ENCODE assay signal across 32 cellular contexts in genomic region chr21:17752171-17752570, GRCh38.
"Had no signal": no experiment of that assay in that cellular context is flagged by ENCODE, and none has a peak within 500 bp of the region (broad histone marks: within the 10 kb centered on the region; RNA-seq: fewer than 3 reads in every experiment).

No MANE protein-coding gene starts in this region.

- H3K27me3 ChIP-seq: adrenal gland, body of pancreas, brain microvascular endothelial cell, breast epithelium had no signal

- H3K4me1 ChIP-seq: adrenal gland, body of pancreas, breast epithelium had no signal

- H3K36me3 ChIP-seq: adrenal gland, brain microvascular endothelial cell, breast epithelium had no signal

- H3K9me3 ChIP-seq: adrenal gland, body of pancreas, breast epithelium had no signal

- H3K4me3 ChIP-seq: adrenal gland, body of pancreas, breast epithelium had no signal

- H3K27ac ChIP-seq: adrenal gland, body of pancreas, brain microvascular endothelial cell, VCaP had no signal

- ATAC-seq: activated CD8-positive, alpha-beta T cell treated with anti-CD3 and anti-CD28 coated beads for 36 hours; activated naive CD4-positive, alpha-beta T cell treated with anti-CD3 and anti-CD28 coated beads, Interleukin-2, amount 50 U/mL, for 72 hours; activated T-cell treated with anti-CD3 and anti-CD28 coated beads, Interleukin-2, amount 50 U/mL, for 4 hours; activated T-cell treated with anti-CD3 and anti-CD28 coated beads, Interleukin-2, amount 50 U/mL, for 72 hours; activated T-helper 17 cell treated with anti-CD3 and anti-CD28 coated beads, Interleukin-2, amount 50 U/mL, for 72 hours; body of pancreas had no signal

- DNase-seq: activated B cell treated with CpG ODN at 0.5 μM for 24 hours; activated CD4-positive, alpha-beta memory T cell treated with anti-CD3 and anti-CD28 coated beads for 36 hours; activated CD4-positive, alpha-beta T cell treated with anti-CD3 and anti-CD28 coated beads for 4 hours; activated CD4-positive, alpha-beta T cell treated with anti-CD3 and anti-CD28 coated beads, Interleukin-2, amount 10 ng/mL, durations not matched to agents 24 days and 14 days; activated CD4-positive, alpha-beta T cell treated with anti-CD3 and anti-CD28 coated beads, Interleukin-2, amount 50 U/mL, for 1 hour; activated CD4-positive, alpha-beta T cell treated with anti-CD3 and anti-CD28 coated beads, Interleukin-2, amount 50 U/mL, for 4 hours; activated CD4-positive, CD25-positive, alpha-beta regulatory T cell treated with anti-CD3 and anti-CD28 coated beads, Interleukin-2, amount 50 U/mL, for 72 hours; activated CD8-positive, alpha-beta memory T cell treated with anti-CD3 and anti-CD28 coated beads, Interleukin-2, amount 50 U/mL, for 4 hours; activated CD8-positive, alpha-beta T cell treated with anti-CD3 and anti-CD28 coated beads for 36 hours; activated effector memory CD4-positive, alpha-beta T cell treated with anti-CD3 and anti-CD28 coated beads, Interleukin-2, amount 50 U/mL, for 16 hours; activated gamma-delta T cell treated with Interleukin-2 at 50 U/mL for 16 hours; activated naive CD4-positive, alpha-beta T cell; activated naive CD4-positive, alpha-beta T cell treated with anti-CD3 and anti-CD28 coated beads for 36 hours; activated naive CD4-positive, alpha-beta T cell treated with anti-CD3 and anti-CD28 coated beads, Interleukin-2, amount 50 U/mL, for 16 hours; activated naive CD8-positive, alpha-beta T cell treated with anti-CD3 and anti-CD28 coated beads for 36 hours; activated T-cell treated with anti-CD3 and anti-CD28 coated beads for 4 hours; activated T-cell treated with anti-CD3 and anti-CD28 coated beads, Interleukin-2, amount 50 U/mL, for 1 hour; activated T-cell treated with anti-CD3 and anti-CD28 coated beads, Interleukin-2, amount 50 U/mL, for 4 hours; activated T-cell treated with anti-CD3 and anti-CD28 coated beads, Interleukin-2, amount 50 U/mL, for 72 hours; adrenal gland; amniotic stem cell; aorta; body of pancreas; brain microvascular endothelial cell; central memory CD4-positive, alpha-beta T cell; T-helper 1 cell; T-helper 2 cell; T-helper 9 cell had no signal
